34 cellular contexts compared by ENCODE assay signal in genomic region chr15:77592768-77593167, GRCh38. TPM values are rescaled to one million over a fixed set of nuclear protein-coding genes. Genes with fewer than 3 reads are reported as not detected.
"Had no signal": no experiment of that assay in that cellular context is flagged by ENCODE, and none has a peak within 500 bp of the region (broad histone marks: within the 10 kb centered on the region; RNA-seq: fewer than 3 reads in every experiment).

No MANE protein-coding gene starts in this region.

- ATAC-seq: left colon; lower lobe of right lung; naive thymus-derived CD8-positive, alpha-beta T cell; sciatic nerve; stimulated activated naive CD8-positive, alpha-beta T cell treated with anti-CD3 and anti-CD28 coated beads, Interleukin-15, amount 100 ng/mL, for 72 hours; upper lobe of right lung had no signal

- H3K27me3 Mint-ChIP-seq: stimulated activated naive CD8-positive, alpha-beta T cell treated with anti-CD3 and anti-CD28 coated beads, Interleukin-15, amount 100 ng/mL, for 72 hours had no signal

- H3K9me3 Mint-ChIP-seq: immature natural killer cell; naive thymus-derived CD8-positive, alpha-beta T cell; nephron progenitor cell; stimulated activated naive CD8-positive, alpha-beta T cell treated with anti-CD3 and anti-CD28 coated beads, Interleukin-15, amount 100 ng/mL, for 72 hours had no signal

- FAIRE-seq: endothelial cell of umbilical vein, frontal cortex had no signal

- H3K4me1 Mint-ChIP-seq: immature natural killer cell; naive thymus-derived CD8-positive, alpha-beta T cell; stimulated activated naive CD8-positive, alpha-beta T cell treated with anti-CD3 and anti-CD28 coated beads, Interleukin-15, amount 100 ng/mL, for 72 hours had no signal

- H3K27ac ChIP-seq: coronary artery, esophagus muscularis mucosa, lower lobe of right lung, ovary, suprapubic skin, transverse colon, upper lobe of right lung, uterus had no signal

- H3K9me3 ChIP-seq: esophagus muscularis mucosa, lower lobe of right lung, ovary, suprapubic skin, transverse colon, upper lobe of right lung, uterus had no signal

- H3K4me1 ChIP-seq: esophagus muscularis mucosa, lower lobe of right lung, suprapubic skin, transverse colon, upper lobe of right lung, uterus had no signal

- H3K36me3 ChIP-seq: esophagus muscularis mucosa, lower lobe of right lung, ovary, suprapubic skin, transverse colon, upper lobe of right lung, uterus had no signal

- H3K4me2 ChIP-seq: smooth muscle cell had no signal

- H3K4me3 ChIP-seq: coronary artery, esophagus muscularis mucosa, lower lobe of right lung, ovary, smooth muscle cell, suprapubic skin, transverse colon, upper lobe of right lung, uterus had no signal

- DNase-seq: dermis blood vessel endothelial cell; effector memory CD4-positive, alpha-beta T cell; hypothalamus; immature natural killer cell; islet precursor cell; kidney glomerular epithelial cell; left colon; left ventricle myocardium superior; lower lobe of right lung; naive thymus-derived CD8-positive, alpha-beta T cell; nephron progenitor cell; occipital lobe; ovary; retina; stimulated activated CD4-positive, alpha-beta T cell treated with anti-CD3 and anti-CD28 coated beads, Interleukin-12 subunit alpha, Interleukin-12 subunit beta, amount 100 ng/mL, for 4 hours; stimulated activated CD4-positive, alpha-beta T cell treated with anti-CD3 and anti-CD28 coated beads, Interleukin-1b, Interleukin-23, amount 100 ng/mL, for 48 hours; stimulated activated CD4-positive, alpha-beta T cell treated with anti-CD3 and anti-CD28 coated beads, Interleukin-4, amount 100 ng/mL, for 1 hour; stimulated activated CD8-positive, alpha-beta memory T cell treated with anti-CD3 and anti-CD28 coated beads, Interleukin-4, amount 100 ng/mL, for 48 hours; stimulated activated naive CD4-positive, alpha-beta T cell; stimulated activated naive CD8-positive, alpha-beta T cell treated with anti-CD3 and anti-CD28 coated beads, Interleukin-15, amount 100 ng/mL, for 72 hours; transverse colon; upper lobe of right lung; uterus had no signal

- H3K36me3 Mint-ChIP-seq: immature natural killer cell; naive thymus-derived CD8-positive, alpha-beta T cell had no signal

- H3K27ac Mint-ChIP-seq: immature natural killer cell; naive thymus-derived CD8-positive, alpha-beta T cell; nephron progenitor cell; stimulated activated naive CD8-positive, alpha-beta T cell treated with anti-CD3 and anti-CD28 coated beads, Interleukin-15, amount 100 ng/mL, for 72 hours had no signal

- H3K4me3 Mint-ChIP-seq: immature natural killer cell; naive thymus-derived CD8-positive, alpha-beta T cell; nephron progenitor cell; stimulated activated naive CD8-positive, alpha-beta T cell treated with anti-CD3 and anti-CD28 coated beads, Interleukin-15, amount 100 ng/mL, for 72 hours had no signal

- H3K27me3 ChIP-seq: esophagus muscularis mucosa, ovary, suprapubic skin, transverse colon, upper lobe of right lung, uterus had no signal

RNA-seq across cellular contexts. Expression of gene LINGO1, which starts 39.9 kb away (rescaled TPM):
- total RNA-seq: dermis blood vessel endothelial cell; epithelial cell of proximal tubule; fibroblast of lung; myocyte; naive thymus-derived CD8-positive, alpha-beta T cell; pulmonary artery endothelial cell had no signal
- polyA plus RNA-seq: immature natural killer cell; naive thymus-derived CD8-positive, alpha-beta T cell had no signal
